Comparison of ENCODE assay signal across 14 cellular contexts in genomic region chr17:50557265-50558029, GRCh38. TPM values are rescaled to one million over a fixed set of nuclear protein-coding genes. Genes with fewer than 3 reads are reported as not detected.
DNase-seq lines count a peak whose midpoint lies in the region; ATAC-seq and TF ChIP-seq lines count a peak whose summit lies in the region.
"Had no signal": no experiment of that assay in that cellular context is flagged by ENCODE, and none has a peak within 500 bp of the region (broad histone marks: within the 10 kb centered on the region; RNA-seq: fewer than 3 reads in every experiment).

No MANE protein-coding gene starts in this region.

- CTCF ChIA-PET in WTC11 (lab: Charles Lee) = interaction anchor here (0.5 to 3.5 kb wide), 4 partner anchors 32 to 70 kb away, joined by 3 to 11 read pairs (median 4); no protein-coding TSS in a partner anchor

- DNase-seq in NCI-H1694 treated with DMSO at 0.1 percent for 48 hours (lab: John Stamatoyannopoulos, UW) = peak; percentile 45
- DNase-seq in NCI-H1694 (lab: John Stamatoyannopoulos, UW) = no peak
- peak; percentile 95 for DNase-seq in NCI-H524 (lab: John Stamatoyannopoulos, UW)
- no peak for DNase-seq in WTC11 (ENCODE audit: low spot score)
- no peak for DNase-seq in stimulated activated naive B cell treated with anti-CD40 and anti-IgM and Interleukin-4, amounts not matched to agents 10 μg/mL and 1 μg/mL and 100 μg/mL, for 72 hours
- no peak for DNase-seq in SHP77 (lab: John Stamatoyannopoulos, UW)
- no peak for DNase-seq in iPS-NIHi11 (ENCODE audit: low spot score)
- DNase-seq in ecto neural progenitor cell (ENCODE audit: low spot score) = no peak
- DNase-seq: 8988T, MM.1S, NCI-H146, NCI-H2081 treated with DMSO at 0.1 percent for 48 hours had no signal

- H3K4me1 Mint-ChIP-seq in WTC11 = peaks cover 17% of the 10 kb centered on the region
- H3K4me1 Mint-ChIP-seq in stimulated activated naive B cell treated with anti-CD40 and anti-IgM and Interleukin-4, amounts not matched to agents 10 μg/mL and 1 μg/mL and 100 μg/mL, for 72 hours = peaks cover 18 to 29% of the 10 kb centered on the region in 2 donors

- TF ChIP-seq CTCF in WTC11 (IDR thresholded peaks at IDR 0.05) = no peak

- ATAC-seq in WTC11 = no peak
- no peak for ATAC-seq in stimulated activated naive B cell treated with anti-CD40 and anti-IgM and Interleukin-4, amounts not matched to agents 10 μg/mL and 1 μg/mL and 100 μg/mL, for 72 hours (replicated peaks)

- peaks cover 46% of the 10 kb centered on the region for H3K27me3 Mint-ChIP-seq in WTC11 (ENCODE audit: low read depth)
- peaks cover 50% of the 10 kb centered on the region in 2 donors for H3K27me3 Mint-ChIP-seq in stimulated activated naive B cell treated with anti-CD40 and anti-IgM and Interleukin-4, amounts not matched to agents 10 μg/mL and 1 μg/mL and 100 μg/mL, for 72 hours

- H3K27ac Mint-ChIP-seq in WTC11 = no peak overlapping the region
- peak overlapping the region; percentile 62 for H3K27ac Mint-ChIP-seq in stimulated activated naive B cell treated with anti-CD40 and anti-IgM and Interleukin-4, amounts not matched to agents 10 μg/mL and 1 μg/mL and 100 μg/mL, for 72 hours
- H3K27ac Mint-ChIP-seq: CD14-positive monocyte had no signal

- POLR2A ChIA-PET in WTC11 (lab: Charles Lee) = no interaction called here

- H3K9me3 Mint-ChIP-seq in WTC11 = no peaks in the 10 kb centered on the region
- no peaks in the 10 kb centered on the region for H3K9me3 Mint-ChIP-seq in stimulated activated naive B cell treated with anti-CD40 and anti-IgM and Interleukin-4, amounts not matched to agents 10 μg/mL and 1 μg/mL and 100 μg/mL, for 72 hours

- 0 out of 2 replicates have a peak overlapping the region, but pooled peaks have one; percentile 12 for H3K4me3 Mint-ChIP-seq in WTC11
- no peak overlapping the region for H3K4me3 Mint-ChIP-seq in stimulated activated naive B cell treated with anti-CD40 and anti-IgM and Interleukin-4, amounts not matched to agents 10 μg/mL and 1 μg/mL and 100 μg/mL, for 72 hours

- no peaks in the 10 kb centered on the region for H3K36me3 Mint-ChIP-seq in WTC11
- H3K36me3 Mint-ChIP-seq in stimulated activated naive B cell treated with anti-CD40 and anti-IgM and Interleukin-4, amounts not matched to agents 10 μg/mL and 1 μg/mL and 100 μg/mL, for 72 hours = peaks cover 3 to 23% of the 10 kb centered on the region in 2 donors

TF ChIP-seq in WTC11, 78 proteins besides CTCF, POLR2A, EP300 and RAD21:
- TF ChIP-seq PRDM15 (CRISPR knock-in tag; IDR thresholded peaks at IDR 0.05) = no peak
- no peak for TF ChIP-seq ZNF532 (CRISPR knock-in tag; IDR thresholded peaks at IDR 0.05; ENCODE audit: borderline replicate concordance)
- TF ChIP-seq FOXP1 (CRISPR knock-in tag; IDR thresholded peaks at IDR 0.05; ENCODE audit: borderline replicate concordance) = no peak
- no peak for TF ChIP-seq TP53 (CRISPR knock-in tag; IDR thresholded peaks at IDR 0.05)
- TF ChIP-seq ZNF121 (CRISPR knock-in tag; IDR thresholded peaks at IDR 0.05) = no peak
- no peak for TF ChIP-seq E2F4 (CRISPR knock-in tag; IDR thresholded peaks at IDR 0.05; ENCODE audit: borderline replicate concordance, low read depth)
- TF ChIP-seq ZNF425 (CRISPR knock-in tag; conservative IDR thresholded peaks at IDR 0.05) = no peak
- no peak for TF ChIP-seq GABPB1 (CRISPR knock-in tag; IDR thresholded peaks at IDR 0.05)
- no peak for TF ChIP-seq CBFB (CRISPR knock-in tag; IDR thresholded peaks at IDR 0.05; ENCODE audit: low read depth)
TF ChIP-seq in WTC11: peak in this region for 0.

RNA-seq across cellular contexts. Expression of gene CACNA1G, which starts 3.1 kb away (rescaled TPM):
- 5.4 to 6.7 TPM (median 6.2 TPM) in 3 replicates for total RNA-seq in WTC11 (2021)

RNA-seq across cellular contexts. Expression of gene SPATA20, which starts 10.5 kb away (rescaled TPM):
- 24.6 to 30.6 TPM (median 26.3 TPM) in 3 replicates for total RNA-seq in WTC11 (2021)

RNA-seq across cellular contexts. Expression of gene EPN3, which starts 24.9 kb away (rescaled TPM):
- total RNA-seq in WTC11 (2021) = 6.9 to 8.8 TPM (median 8.1 TPM) in 3 replicates
- total RNA-seq: RPMI7951 had no signal

RNA-seq across cellular contexts. Expression of gene MYCBPAP, which starts 49.2 kb away (rescaled TPM):
- total RNA-seq in WTC11 (2021) = 5.7 to 6.9 TPM (median 6.6 TPM) in 3 replicates
- total RNA-seq: RPMI7951 had no signal

Comparison
In these comparisons a context has a peak if more than half of its experiments do, and no peak if none do; other contexts are left out.
1. DNase-seq: peak in NCI-H1694 treated with DMSO at 0.1 percent for 48 hours (single experiment) and NCI-H524 (2 of 2); none in NCI-H1694 (single experiment), WTC11 (single experiment), stimulated activated naive B cell treated with anti-CD40 and anti-IgM and Interleukin-4, amounts not matched to agents 10 μg/mL and 1 μg/mL and 100 μg/mL, for 72 hours (single experiment), SHP77 (0 of 2), iPS-NIHi11 (single experiment) and ecto neural progenitor cell (single experiment).